Comparison of ENCODE assay signal across 1 cellular context in the genomic region with DNA sequence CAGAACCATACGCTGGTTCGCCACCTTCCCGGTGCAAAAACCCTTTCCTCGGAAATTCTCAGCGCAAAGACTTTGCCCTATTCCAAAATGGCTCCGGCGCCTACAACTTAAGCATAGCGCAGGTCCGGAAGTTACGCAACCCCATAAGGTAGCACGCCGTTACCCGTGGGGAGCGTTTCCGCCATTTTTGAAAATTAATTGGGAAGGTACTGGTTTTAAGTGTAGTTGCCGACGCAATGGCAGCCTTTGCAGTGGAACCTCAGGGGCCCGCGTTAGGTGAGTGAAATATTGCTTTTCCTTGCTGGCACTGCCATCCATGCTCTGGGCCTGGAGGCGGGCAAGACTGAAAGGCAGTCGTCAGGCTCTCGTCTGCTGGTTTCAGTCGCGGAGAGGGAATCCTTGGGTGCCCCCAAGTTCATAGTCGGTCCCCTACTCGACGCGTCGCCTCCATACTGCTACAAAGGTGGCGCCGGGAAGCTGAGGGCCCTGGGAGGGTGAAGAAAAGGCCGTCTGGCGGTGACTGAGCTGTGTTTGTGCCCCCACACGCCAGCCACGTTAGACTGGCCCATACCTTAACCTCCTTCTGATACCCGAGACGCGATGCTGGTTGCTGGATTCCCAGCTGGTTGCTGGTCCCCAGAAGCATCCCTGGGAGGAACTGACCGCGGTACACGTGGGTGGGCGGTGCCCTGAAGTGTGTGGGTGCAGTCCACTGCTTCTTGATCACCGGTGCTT.
A peak's percentile ranks its signal among the peaks of the same experiment; 100 is the strongest.
TF ChIP-seq lines count a peak whose summit lies in the region.

TSS of gene NUP35 (plus strand) at position 222 of the 735 bp plus-strand sequence. CDS start at position 237, 15 bp downstream.

TF ChIP-seq in SK-N-SH, 30 proteins besides CTCF, POLR2A, EP300 and RAD21 (continued from another document):
- TF ChIP-seq SIN3A (IDR thresholded peaks at IDR 0.05; ENCODE audit: borderline replicate concordance, low read depth, low read length) (peak; percentile 97), POLR2AphosphoS5 (IDR thresholded peaks at IDR 0.05; ENCODE audit: low read depth, low read length) (peak; percentile 92), ELF1 (IDR thresholded peaks at IDR 0.05) (peak; percentile 63; the same call in 1 of the 2 replicates), CHD2 (IDR thresholded peaks at IDR 0.05; ENCODE audit: low read length, partially characterized antibody) (peak; percentile 65), GATA2 (CRISPR knock-in tag; IDR thresholded peaks at IDR 0.05) (no peak)
TF ChIP-seq in SK-N-SH: peak in this region for 14.
